ENCODE assay signal across 25 cellular contexts in the genomic region with DNA sequence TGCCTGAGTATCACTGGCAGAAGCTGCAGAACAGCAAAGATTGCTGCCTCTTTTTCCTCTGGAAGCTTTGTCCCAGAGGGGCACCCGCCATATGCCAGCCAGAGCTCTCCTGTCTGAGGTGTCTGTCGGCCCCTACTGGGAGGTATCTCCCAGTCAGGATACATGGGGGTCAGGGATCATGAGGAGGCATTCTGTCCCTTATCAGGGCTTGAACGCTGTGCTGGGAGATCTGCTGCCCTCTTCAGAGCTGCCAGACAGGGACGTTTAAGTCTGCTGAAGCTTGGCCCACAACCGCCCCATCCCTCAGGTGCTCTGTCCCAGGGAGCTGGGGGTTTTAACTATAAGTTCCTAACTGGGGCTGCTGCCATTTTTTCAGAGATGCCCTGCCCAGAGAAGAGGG. TPM values are rescaled to one million over a fixed set of nuclear protein-coding genes. Genes with fewer than 3 reads are reported as not detected.
DNase-seq lines count a peak whose midpoint lies in the region; ATAC-seq and TF ChIP-seq lines count a peak whose summit lies in the region.
"Had no signal": no experiment of that assay in that cellular context is flagged by ENCODE, and none has a peak within 500 bp of the region (broad histone marks: within the 10 kb centered on the region; RNA-seq: fewer than 3 reads in every experiment).

No MANE protein-coding gene starts in this region.

- peaks cover 14 to 19% of the 10 kb centered on the region in 2 donors for H3K9me3 Mint-ChIP-seq in activated T-cell treated with anti-CD3 and anti-CD28 coated beads, Interleukin-2, amount 50 U/mL, for 72 hours
- H3K9me3 Mint-ChIP-seq in activated T-cell treated with anti-CD3 and anti-CD28 coated beads, Interleukin-2, amount 50 U/mL, for 24 hours = peaks cover 32% of the 10 kb centered on the region
- no peaks in the 10 kb centered on the region for H3K9me3 Mint-ChIP-seq in endodermal cell
- H3K9me3 Mint-ChIP-seq: HFFc6 had no signal

- no peak overlapping the region for H2BK15ac ChIP-seq in mesendoderm (replicated peaks; ENCODE audit: low read depth)

- no peak overlapping the region for H3K4ac ChIP-seq in mesendoderm (ENCODE audit: low read depth, low read length)

- no peaks in the 10 kb centered on the region for H3K79me1 ChIP-seq in mesendoderm (ENCODE audit: low read length)

- no peaks in the 10 kb centered on the region for H3K27me3 ChIP-seq in endodermal cell (ENCODE audit: control insufficient read depth, insufficient read depth, low read length, poor library complexity, severe bottlenecking)
- H3K27me3 ChIP-seq in mesendoderm (ENCODE audit: insufficient read depth, low read length, poor library complexity) = no peaks in the 10 kb centered on the region
- H3K27me3 ChIP-seq in spleen (replicated peaks in 1 of 7) = no peaks in the 10 kb centered on the region
- H3K27me3 ChIP-seq: BLaER1 treated with 17β-estradiol and CSF1 and Interleukin-3, amounts not matched to agents 10 nM and 100 nM had no signal

- no peaks in the 10 kb centered on the region for H3K9me3 ChIP-seq in endodermal cell (ENCODE audit: control insufficient read depth, low read length)
- H3K9me3 ChIP-seq in spleen = peaks cover 0 to 53% (median 46%) of the 10 kb centered on the region in 8 donors
- H3K9me3 ChIP-seq: HAP-1 had no signal

- TF ChIP-seq CTCF in endodermal cell (conservative IDR thresholded peaks at IDR 0.05) (peak; percentile 32), spleen (IDR thresholded peaks at IDR 0.05 in 8 of 11, conservative IDR thresholded peaks at IDR 0.05 in 3 of 11) (no peak)

- H3K23ac ChIP-seq in mesendoderm (ENCODE audit: low read length) = no peak overlapping the region

- ATAC-seq in activated T-cell treated with anti-CD3 and anti-CD28 coated beads, Interleukin-2, amount 50 U/mL, for 72 hours (replicated peaks in 1 of 2) = no peak
- no peak for ATAC-seq in GM21390 (IDR thresholded peaks at IDR 0.05; ENCODE audit: unreplicated experiment)

- no peak overlapping the region for H3K18ac ChIP-seq in mesendoderm (ENCODE audit: low read length)

- no peak overlapping the region for H3K9ac ChIP-seq in endodermal cell (ENCODE audit: extremely low read depth, low read length, poor library complexity, severe bottlenecking)
- H3K9ac ChIP-seq in mesendoderm (ENCODE audit: low read length) = no peak overlapping the region
- H3K9ac ChIP-seq: BLaER1 treated with 17β-estradiol and CSF1 and Interleukin-3, amounts not matched to agents 10 nM and 100 nM; GM23248 had no signal

- no peak overlapping the region for H3K4me2 ChIP-seq in mesendoderm (ENCODE audit: low read length)
- H3K4me2 ChIP-seq: BLaER1 treated with 17β-estradiol and CSF1 and Interleukin-3, amounts not matched to agents 10 nM and 100 nM had no signal

- TF ChIP-seq POLR2A in spleen (IDR thresholded peaks at IDR 0.05) = no peak

- 74 to 86% methylated on average over 2 to 5 of the region's 5 CpGs for WGBS in endodermal cell (ENCODE audit: insufficient coverage in 1 of 2, insufficient read length in 1 of 2), 2 experiments
- no CpG with 5 or more reads among the region's 5 CpGs for WGBS in mesendoderm (ENCODE audit: extremely low coverage, insufficient coverage, low lambda C conversion rate)
- 75 to 92% (median 88%) methylated on average over 2 to 5 of the region's 5 CpGs for WGBS in spleen, 5 donors

- no peaks in the 10 kb centered on the region for H3K27me3 Mint-ChIP-seq in activated T-cell treated with anti-CD3 and anti-CD28 coated beads, Interleukin-2, amount 50 U/mL, for 72 hours (ENCODE audit: low read depth)
- H3K27me3 Mint-ChIP-seq in activated T-cell treated with anti-CD3 and anti-CD28 coated beads, Interleukin-2, amount 50 U/mL, for 24 hours = no peaks in the 10 kb centered on the region
- H3K27me3 Mint-ChIP-seq in endodermal cell (ENCODE audit: insufficient read depth) = peaks cover 2% of the 10 kb centered on the region
- H3K27me3 Mint-ChIP-seq: B cell; CD4-positive, alpha-beta T cell had no signal

- H3K4me3 Mint-ChIP-seq in activated T-cell treated with anti-CD3 and anti-CD28 coated beads, Interleukin-2, amount 50 U/mL, for 72 hours = no peak overlapping the region
- H3K4me3 Mint-ChIP-seq in activated T-cell treated with anti-CD3 and anti-CD28 coated beads, Interleukin-2, amount 50 U/mL, for 24 hours = no peak overlapping the region
- H3K4me3 Mint-ChIP-seq in endodermal cell = no peak overlapping the region
- H3K4me3 Mint-ChIP-seq: B cell; CD14-positive monocyte; CD4-positive, alpha-beta T cell; HFFc6 had no signal

- no peak overlapping the region for H3K56ac ChIP-seq in mesendoderm (ENCODE audit: low read length)

- H3K4me1 ChIP-seq in endodermal cell (ENCODE audit: control insufficient read depth, insufficient read depth, low read length) = no peaks in the 10 kb centered on the region
- peaks cover 4% of the 10 kb centered on the region for H3K4me1 ChIP-seq in mesendoderm (ENCODE audit: control insufficient read depth, low read depth, low read length)
- no peaks in the 10 kb centered on the region for H3K4me1 ChIP-seq in spleen
- H3K4me1 ChIP-seq: BLaER1 treated with 17β-estradiol and CSF1 and Interleukin-3, amounts not matched to agents 10 nM and 100 nM; HAP-1 had no signal

- no peak overlapping the region for H4K8ac ChIP-seq in mesendoderm (ENCODE audit: low read depth, low read length)

- intact Hi-C loops in spleen (cut with DNase I; ENCODE audit: low total_unique reads) = no loop called here

- no peak overlapping the region for H2BK5ac ChIP-seq in mesendoderm (ENCODE audit: low read length)

- H4K5ac ChIP-seq in mesendoderm (ENCODE audit: low read length) = no peak overlapping the region

- no peaks in the 10 kb centered on the region for H3K36me3 ChIP-seq in endodermal cell (ENCODE audit: control insufficient read depth, insufficient read depth, low read length)
- H3K36me3 ChIP-seq in mesendoderm (ENCODE audit: control insufficient read depth, insufficient read depth, low read length) = no peaks in the 10 kb centered on the region
- peaks cover 2 to 45% (median 24%) of the 10 kb centered on the region in 6 donors for H3K36me3 ChIP-seq in spleen
- H3K36me3 ChIP-seq: BLaER1 treated with 17β-estradiol and CSF1 and Interleukin-3, amounts not matched to agents 10 nM and 100 nM; HAP-1 had no signal

- H3K79me2 ChIP-seq in mesendoderm (ENCODE audit: control insufficient read depth, insufficient read depth, low read length) = no peaks in the 10 kb centered on the region

- H3K4me1 Mint-ChIP-seq in activated T-cell treated with anti-CD3 and anti-CD28 coated beads, Interleukin-2, amount 50 U/mL, for 72 hours (ENCODE audit: low read depth) = peaks cover 10% of the 10 kb centered on the region
- peaks cover 17% of the 10 kb centered on the region for H3K4me1 Mint-ChIP-seq in activated T-cell treated with anti-CD3 and anti-CD28 coated beads, Interleukin-2, amount 50 U/mL, for 24 hours (ENCODE audit: low read depth)
- H3K4me1 Mint-ChIP-seq in endodermal cell = peaks cover 14% of the 10 kb centered on the region
- H3K4me1 Mint-ChIP-seq: B cell had no signal

- no peak overlapping the region for H2AK5ac ChIP-seq in mesendoderm (ENCODE audit: low read length)

- H3K4me3 ChIP-seq in endodermal cell (ENCODE audit: low read length) = no peak overlapping the region
- no peak overlapping the region for H3K4me3 ChIP-seq in mesendoderm (ENCODE audit: low read length)
- H3K4me3 ChIP-seq in spleen = no peak overlapping the region
- H3K4me3 ChIP-seq: BLaER1 treated with 17β-estradiol and CSF1 and Interleukin-3, amounts not matched to agents 10 nM and 100 nM; GM23248; HAP-1 had no signal

- no peak overlapping the region for H3K27ac ChIP-seq in endodermal cell (ENCODE audit: low read depth, low read length)
- no peak overlapping the region for H3K27ac ChIP-seq in mesendoderm (ENCODE audit: low read depth, low read length)
- no peak overlapping the region for H3K27ac ChIP-seq in spleen
- H3K27ac ChIP-seq: 22Rv1; BLaER1 treated with 17β-estradiol and CSF1 and Interleukin-3, amounts not matched to agents 10 nM and 100 nM; GM23248 had no signal

- peak overlapping the region; percentile 56 for H3K27ac Mint-ChIP-seq in activated T-cell treated with anti-CD3 and anti-CD28 coated beads, Interleukin-2, amount 50 U/mL, for 72 hours
- H3K27ac Mint-ChIP-seq in activated T-cell treated with anti-CD3 and anti-CD28 coated beads, Interleukin-2, amount 50 U/mL, for 24 hours = no peak overlapping the region
- H3K27ac Mint-ChIP-seq in endodermal cell = no peak overlapping the region
- H3K27ac Mint-ChIP-seq: B cell; CD4-positive, alpha-beta T cell; HFFc6 had no signal

- DNase-seq in activated T-cell treated with anti-CD3 and anti-CD28 coated beads, Interleukin-2, amount 50 U/mL, for 72 hours = no peak
- DNase-seq in activated T-cell treated with anti-CD3 and anti-CD28 coated beads, Interleukin-2, amount 50 U/mL, for 24 hours = no peak
- DNase-seq in endodermal cell (peak; percentile 59), mesendoderm (peak; percentile 32), spleen (peak; percentile 58), NCI-H1092 (lab: John Stamatoyannopoulos, UW) (no peak)
- DNase-seq in activated CD4-positive, alpha-beta T cell treated with anti-CD3 and anti-CD28 coated beads for 1 hour = no peak
- DNase-seq: Calu3; CD4-positive, alpha-beta T cell; COR-L47; DMS53; DMS79 treated with DMSO at 0.1 percent for 48 hours; GF-D8; GM23248; HFFc6 had no signal

- peaks cover 15 to 29% of the 10 kb centered on the region in 2 donors for H3K36me3 Mint-ChIP-seq in activated T-cell treated with anti-CD3 and anti-CD28 coated beads, Interleukin-2, amount 50 U/mL, for 72 hours (ENCODE audit: insufficient read depth in 2 of 2)
- H3K36me3 Mint-ChIP-seq in activated T-cell treated with anti-CD3 and anti-CD28 coated beads, Interleukin-2, amount 50 U/mL, for 24 hours (ENCODE audit: low read depth) = peaks cover 38% of the 10 kb centered on the region
- H3K36me3 Mint-ChIP-seq in endodermal cell (ENCODE audit: low read depth) = no peaks in the 10 kb centered on the region

- H2BK120ac ChIP-seq in mesendoderm (ENCODE audit: low read depth, low read length) = no peak overlapping the region

RNA-seq across cellular contexts. Expression of a gene that starts 20.3 kb away (rescaled TPM):
- 10 to 100 TPM; 28.0 to 29.5 TPM for total RNA-seq in activated T-cell treated with anti-CD3 and anti-CD28 coated beads, Interleukin-2, amount 50 U/mL, for 72 hours
- total RNA-seq in endodermal cell (not detected), spleen (10 to 100 TPM; 38.2 to 60.2 (median 55.8) TPM)
- not detected for polyA plus RNA-seq in endodermal cell (2013, experiment 1 of 2)
- polyA plus RNA-seq in endodermal cell (2013, experiment 2 of 2) = not detected
- polyA plus RNA-seq in mesendoderm (2013, experiment 1 of 2) = not detected
- not detected for polyA plus RNA-seq in mesendoderm (2013, experiment 2 of 2)
- polyA plus RNA-seq in spleen = 10 to 100 TPM; 20.4 to 35.2 (median 25.8) TPM
- total RNA-seq: Calu3, G401, HFFc6 had no signal

RNA-seq across cellular contexts. Expression of a gene that starts 21.6 kb away (rescaled TPM):
- total RNA-seq in activated T-cell treated with anti-CD3 and anti-CD28 coated beads, Interleukin-2, amount 50 U/mL, for 72 hours = under 1 TPM; 0.29 to 0.72 TPM
- total RNA-seq in endodermal cell (not detected), spleen (10 to 100 TPM in 4 of 7 donors, 1 to 10 TPM in 3; 7.9 to 22.6 (median 11.4) TPM)
- polyA plus RNA-seq in endodermal cell (2013, experiment 1 of 2) = not detected
- polyA plus RNA-seq in endodermal cell (2013, experiment 2 of 2) = not detected
- polyA plus RNA-seq in mesendoderm (2013, experiment 1 of 2) = 0.04 TPM
- polyA plus RNA-seq in mesendoderm (2013, experiment 2 of 2) = not detected
- polyA plus RNA-seq in spleen = 10 to 100 TPM in 1 of 3 donors, 1 to 10 TPM in 2; 8.4 to 10.2 (median 8.6) TPM
- total RNA-seq: Calu3, Daoy, G401, GM23248, HFFc6 had no signal
- polyA plus RNA-seq: AG04450, GM23248 had no signal

RNA-seq across cellular contexts. Expression of a gene that starts 32.4 kb away (rescaled TPM):
- total RNA-seq in activated T-cell treated with anti-CD3 and anti-CD28 coated beads, Interleukin-2, amount 50 U/mL, for 72 hours = not detected
- total RNA-seq in endodermal cell (not detected), spleen (not detected)
- not detected for polyA plus RNA-seq in endodermal cell (2013, experiment 1 of 2)
- polyA plus RNA-seq in endodermal cell (2013, experiment 2 of 2) = not detected
- polyA plus RNA-seq in mesendoderm (2013, experiment 1 of 2) = not detected
- polyA plus RNA-seq in mesendoderm (2013, experiment 2 of 2) = not detected
- polyA plus RNA-seq in spleen = under 1 TPM in 1 of 3 donors, not detected in 2; 0.17 TPM
- total RNA-seq: B cell; Calu3; CD4-positive, alpha-beta T cell; Daoy; G401; GM23248; H4; HFFc6 had no signal
- polyA plus RNA-seq: AG04450, CD14-positive monocyte, GM23248 had no signal

Comparison
In these comparisons a context has a peak if more than half of its experiments do, and no peak if none do; other contexts are left out.
1. DNase-seq: peak in endodermal cell (single experiment), mesendoderm (single experiment) and spleen (single experiment); none in activated T-cell treated with anti-CD3 and anti-CD28 coated beads, Interleukin-2, amount 50 U/mL, for 72 hours (0 of 2), activated T-cell treated with anti-CD3 and anti-CD28 coated beads, Interleukin-2, amount 50 U/mL, for 24 hours (single experiment), NCI-H1092 (single experiment) and activated CD4-positive, alpha-beta T cell treated with anti-CD3 and anti-CD28 coated beads for 1 hour (single experiment).
2. RNA of a gene that starts 20.3 kb away (total RNA-seq): 38.2 to 60.2 TPM in spleen and 28.0 to 29.5 TPM in activated T-cell treated with anti-CD3 and anti-CD28 coated beads, Interleukin-2, amount 50 U/mL, for 72 hours; not detected in endodermal cell; every median in the first group is over 10 times any median in the second.
3. RNA of a gene that starts 21.6 kb away (total RNA-seq): 7.9 to 22.6 TPM in spleen; 0.29 to 0.72 TPM in activated T-cell treated with anti-CD3 and anti-CD28 coated beads, Interleukin-2, amount 50 U/mL, for 72 hours and not detected in endodermal cell; every median in the first group is over 4 times any median in the second.